ENCODE assay signal across 34 cellular contexts in the genomic region with DNA sequence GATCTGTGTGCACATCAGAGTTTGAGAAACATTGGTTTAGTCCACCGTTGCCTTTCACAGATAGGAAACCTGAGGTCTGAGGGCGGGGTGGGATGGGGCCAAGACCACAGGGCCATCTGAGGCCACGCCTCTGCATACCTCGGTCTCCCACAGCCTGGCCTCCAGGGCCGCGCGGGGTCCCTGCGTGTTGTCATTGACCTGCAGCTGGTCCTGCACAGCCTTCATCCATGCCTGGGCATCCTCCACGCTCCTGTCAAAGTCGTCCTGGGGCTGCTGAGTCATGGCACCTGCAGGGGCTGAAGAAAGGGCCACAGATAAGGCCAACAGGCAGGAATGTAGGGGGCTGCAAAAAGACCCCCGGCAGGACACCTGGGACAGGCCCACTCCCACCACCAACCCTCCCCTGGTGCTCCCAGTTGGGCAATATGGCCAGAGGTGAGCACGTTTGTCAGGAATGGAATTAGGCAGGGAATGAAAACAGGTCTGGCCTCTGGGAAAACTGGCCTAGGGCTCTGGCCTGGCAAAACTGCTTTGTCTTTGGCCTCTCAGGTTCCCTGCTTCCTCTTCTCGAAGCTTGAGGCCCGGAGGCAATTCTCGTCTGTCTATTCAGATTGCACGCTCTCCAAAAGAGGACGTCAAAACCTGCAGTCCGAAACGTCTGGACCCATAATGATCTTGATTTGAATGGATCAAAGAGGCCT. TPM values are rescaled to one million over a fixed set of nuclear protein-coding genes. Genes with fewer than 3 reads are reported as not detected.
"Had no signal": no experiment of that assay in that cellular context is flagged by ENCODE, and none has a peak within 500 bp of the region (broad histone marks: within the 10 kb centered on the region; RNA-seq: fewer than 3 reads in every experiment).

No MANE protein-coding gene starts in this region.

- H3K4me1 Mint-ChIP-seq: neural crest cell had no signal

- H3K9me3 ChIP-seq: gastrocnemius medialis, upper lobe of right lung had no signal

- H3K4me1 ChIP-seq: upper lobe of right lung had no signal

- H3K9me3 Mint-ChIP-seq: activated T-helper 2 cell treated with anti-CD3 and anti-CD28 coated beads, Interferon-gamma antibody, Interleukin-2, Interleukin-4, amounts not matched to agents 10 μg/mL and 5 μg/mL and 100 μg/mL, durations not matched to agents 14 hours and 24 hours and 36 hours; central memory CD8-positive, alpha-beta T cell; naive B cell; neural crest cell; stimulated activated effector memory CD8-positive, alpha-beta T cell treated with anti-CD3 and anti-CD28 coated beads, Interleukin-12 subunit alpha, Interleukin-12 subunit beta, amount 100 ng/mL, for 72 hours; stimulated activated naive CD8-positive, alpha-beta T cell treated with anti-CD3 and anti-CD28 coated beads, Interleukin-15, Interleukin-2, amounts not matched to agents 100 ng/mL and 50 ng/mL, for 24 hours; T-helper 1 cell treated with Interleukin-12 subunit alpha and Interleukin-12 subunit beta and Interleukin-4 antibody, amounts not matched to agents 30 μg/mL and 1 μg/mL, for 36 hours had no signal

- H3K4me3 Mint-ChIP-seq: activated naive CD8-positive, alpha-beta T cell; central memory CD8-positive, alpha-beta T cell; naive B cell; neural crest cell; stimulated activated effector memory CD8-positive, alpha-beta T cell treated with anti-CD3 and anti-CD28 coated beads, Interleukin-12 subunit alpha, Interleukin-12 subunit beta, amount 100 ng/mL, for 72 hours; stimulated activated naive CD8-positive, alpha-beta T cell treated with anti-CD3 and anti-CD28 coated beads, Interleukin-15, Interleukin-2, amounts not matched to agents 100 ng/mL and 50 ng/mL, for 24 hours; T-helper 1 cell treated with Interleukin-12 subunit alpha and Interleukin-12 subunit beta and Interleukin-4 antibody, amounts not matched to agents 30 μg/mL and 1 μg/mL, for 36 hours had no signal

- FAIRE-seq: bronchial epithelial cell, colon, endometrium, islet of Langerhans had no signal

- H3K27ac Mint-ChIP-seq: activated naive CD8-positive, alpha-beta T cell; activated T-helper 2 cell treated with anti-CD3 and anti-CD28 coated beads, Interferon-gamma antibody, Interleukin-2, Interleukin-4, amounts not matched to agents 10 μg/mL and 5 μg/mL and 100 μg/mL, durations not matched to agents 14 hours and 24 hours and 36 hours; naive B cell; stimulated activated effector memory CD8-positive, alpha-beta T cell treated with anti-CD3 and anti-CD28 coated beads, Interleukin-12 subunit alpha, Interleukin-12 subunit beta, amount 100 ng/mL, for 72 hours; stimulated activated naive CD8-positive, alpha-beta T cell treated with anti-CD3 and anti-CD28 coated beads, Interleukin-15, Interleukin-2, amounts not matched to agents 100 ng/mL and 50 ng/mL, for 24 hours; T-helper 1 cell treated with Interleukin-12 subunit alpha and Interleukin-12 subunit beta and Interleukin-4 antibody, amounts not matched to agents 30 μg/mL and 1 μg/mL, for 36 hours had no signal

- ATAC-seq: activated CD4-positive, CD25-positive, alpha-beta regulatory T cell treated with anti-CD3 and anti-CD28 coated beads, Interleukin-2, amount 50 U/mL, for 24 hours; gastrocnemius medialis; left cardiac atrium; left ventricle myocardium superior; sciatic nerve; stimulated activated effector memory CD8-positive, alpha-beta T cell treated with anti-CD3 and anti-CD28 coated beads, Interleukin-12 subunit alpha, Interleukin-12 subunit beta, amount 100 ng/mL, for 72 hours; upper lobe of right lung had no signal

- H3K27me3 Mint-ChIP-seq: activated naive CD8-positive, alpha-beta T cell; central memory CD8-positive, alpha-beta T cell; naive B cell; stimulated activated naive CD8-positive, alpha-beta T cell treated with anti-CD3 and anti-CD28 coated beads, Interleukin-15, Interleukin-2, amounts not matched to agents 100 ng/mL and 50 ng/mL, for 24 hours had no signal

- H3K27me3 ChIP-seq: gastrocnemius medialis, upper lobe of right lung had no signal

- DNase-seq: activated CD4-positive, alpha-beta T cell treated with anti-CD3 and anti-CD28 coated beads for 48 hours; activated CD4-positive, alpha-beta T cell treated with anti-CD3 and anti-CD28 coated beads, Interleukin-2, amount 50 U/mL, for 48 hours; activated CD8-positive, alpha-beta memory T cell treated with anti-CD3 and anti-CD28 coated beads, Interleukin-2, amount 50 U/mL, for 4 hours; activated naive CD4-positive, alpha-beta T cell treated with Interleukin-2 at 50 U/mL for 16 hours; activated T-cell treated with anti-CD3 and anti-CD28 coated beads, Interleukin-2, amount 50 U/mL, for 1 hour; anterior cingulate cortex; dermis blood vessel endothelial cell; effector CD4-positive, alpha-beta T cell; gastrocnemius medialis; glutamatergic neuron; left cardiac atrium; left ventricle myocardium superior; naive B cell; occipital lobe; stimulated activated CD4-positive, alpha-beta T cell treated with anti-CD3 and anti-CD28 coated beads, Interleukin-4, amount 100 ng/mL, for 24 hours; SW 1271; T-helper 9 cell; upper lobe of right lung; WERI-Rb-1 had no signal

- H3K36me3 ChIP-seq: WERI-Rb-1 had no signal

- H3K27ac ChIP-seq: gastrocnemius medialis, upper lobe of right lung, WERI-Rb-1 had no signal

- H3K4me3 ChIP-seq: gastrocnemius medialis, skin epidermis, upper lobe of right lung had no signal

RNA-seq across cellular contexts. Expression of gene SYNE3, which starts 40.8 kb away (rescaled TPM):
- total RNA-seq: epithelial cell of proximal tubule had no signal
